Comparison of ENCODE assay signal across 32 cellular contexts in the genomic region with DNA sequence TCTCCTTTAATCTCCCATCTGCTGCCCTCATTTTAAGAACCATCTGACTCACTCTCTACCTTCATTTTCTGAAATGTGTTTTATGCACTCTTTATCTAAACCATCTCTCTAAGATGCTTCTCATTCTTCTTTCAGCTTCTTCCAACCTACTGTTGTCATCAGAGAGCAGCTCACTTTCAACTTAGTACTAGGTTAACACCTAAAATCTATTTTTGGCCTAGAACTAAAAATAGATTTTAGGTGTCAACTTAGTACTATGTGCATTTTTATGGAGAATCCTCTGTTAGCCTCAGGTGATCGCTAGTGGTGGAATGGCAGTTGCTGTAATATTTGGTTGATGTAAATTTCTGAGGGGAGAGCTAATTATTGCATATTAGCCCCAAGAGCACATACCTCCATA.
"Had no signal": no experiment of that assay in that cellular context is flagged by ENCODE, and none has a peak within 500 bp of the region (broad histone marks: within the 10 kb centered on the region; RNA-seq: fewer than 3 reads in every experiment).

No MANE protein-coding gene starts in this region.

- H3K4me1 ChIP-seq: adrenal gland, body of pancreas, breast epithelium, Peyer's patch, SJSA1 had no signal

- FAIRE-seq: astrocyte, TTC549 had no signal

- H3K9ac ChIP-seq: SK-N-SH had no signal

- H3K4me3 ChIP-seq: adrenal gland, body of pancreas, breast epithelium, Peyer's patch, SJSA1 had no signal

- H3K4me2 ChIP-seq: SK-N-SH had no signal

- H3K36me3 ChIP-seq: adrenal gland, Peyer's patch, SJSA1 had no signal

- H3K9me2 ChIP-seq: SK-N-SH had no signal

- H3K9me3 ChIP-seq: adrenal gland, body of pancreas, breast epithelium, Peyer's patch, SJSA1, SK-N-SH had no signal

- H3K27me3 ChIP-seq: adrenal gland, body of pancreas, breast epithelium, Peyer's patch, SJSA1 had no signal

- H3K27ac ChIP-seq: adrenal gland, body of pancreas, Peyer's patch, SJSA1 had no signal

- DNase-seq: activated CD4-positive, alpha-beta memory T cell treated with anti-CD3 and anti-CD28 coated beads for 36 hours; activated CD4-positive, alpha-beta T cell treated with anti-CD3 and anti-CD28 coated beads for 4 hours; activated CD4-positive, alpha-beta T cell treated with anti-CD3 and anti-CD28 coated beads, Interleukin-2, amount 50 U/mL, for 1 hour; activated CD8-positive, alpha-beta memory T cell treated with anti-CD3 and anti-CD28 coated beads, Interleukin-2, amount 50 U/mL, for 4 hours; activated gamma-delta T cell treated with Interleukin-2 at 50 U/mL for 16 hours; activated naive CD4-positive, alpha-beta T cell treated with anti-CD3 and anti-CD28 coated beads for 36 hours; activated T-cell treated with anti-CD3 and anti-CD28 coated beads for 4 hours; activated T-cell treated with anti-CD3 and anti-CD28 coated beads, Interleukin-2, amount 50 U/mL, for 4 hours; adrenal gland; body of pancreas; Kasumi-1; MM.1S; MV-4-11; NCI-H1092; NCI-H1436 treated with DMSO at 0.1 percent for 48 hours; NCI-H1694 treated with DMSO at 0.1 percent for 48 hours; NCI-H2029; NCI-H2227 treated with DMSO at 0.1 percent for 48 hours; NCI-H526 treated with DMSO at 0.1 percent for 48 hours; NCI-H774; PC-3; Peyer's patch; RPMI8226; SHP77 treated with DMSO at 0.1 percent for 48 hours; SK-N-SH had no signal

- ATAC-seq: activated CD4-positive, CD25-positive, alpha-beta regulatory T cell treated with anti-CD3 and anti-CD28 coated beads, Interleukin-2, amount 50 U/mL, for 24 hours; activated naive CD4-positive, alpha-beta T cell treated with anti-CD3 and anti-CD28 coated beads, Interleukin-2, amount 50 U/mL, for 72 hours; activated T-cell treated with anti-CD3 and anti-CD28 coated beads, Interleukin-2, amount 50 U/mL, for 4 hours; body of pancreas; PC-3; WTC11 had no signal
